Comparison of ENCODE assay signal across 1 cellular context in the genomic region with DNA sequence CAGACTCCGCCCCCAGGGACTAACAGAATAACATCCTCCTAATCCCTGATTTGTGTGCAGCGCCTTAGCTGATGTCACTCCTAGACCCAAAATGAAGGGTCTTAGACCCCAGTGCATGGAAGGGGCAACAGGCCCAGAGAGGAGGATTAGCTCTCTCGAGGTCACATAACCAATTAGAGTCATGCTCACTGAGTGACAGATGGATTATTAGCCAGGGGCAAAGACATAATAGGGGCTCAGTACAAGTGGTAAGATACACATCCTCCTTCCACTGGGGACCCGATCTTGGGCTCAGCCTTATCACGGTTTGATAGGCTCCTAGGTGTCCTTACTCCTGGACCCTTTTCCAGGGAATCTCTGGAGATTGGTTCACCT.
A peak's percentile ranks its signal among the peaks of the same experiment; 100 is the strongest.
TF ChIP-seq lines count a peak whose summit lies in the region.

No MANE protein-coding gene starts in this region.

TF ChIP-seq in HepG2, 621 proteins besides CTCF, POLR2A, EP300 and RAD21 (continued from another document):
- TF ChIP-seq ZNF512 (CRISPR knock-in tag; IDR thresholded peaks at IDR 0.05): peak; percentile 47; the same call in 1 of the 2 replicates
